Comparison of ENCODE assay signal across 9 cellular contexts in genomic region chr1:226661271-226661670, GRCh38.
A peak's percentile ranks its signal among the peaks of the same experiment; 100 is the strongest.
DNase-seq lines count a peak whose midpoint lies in the region; ATAC-seq and TF ChIP-seq lines count a peak whose summit lies in the region.
"Had no signal": no experiment of that assay in that cellular context is flagged by ENCODE, and none has a peak within 500 bp of the region (broad histone marks: within the 10 kb centered on the region; RNA-seq: fewer than 3 reads in every experiment).

No MANE protein-coding gene starts in this region.

- H3K4me1 ChIP-seq in hepatocyte (ENCODE audit: insufficient read depth) (peaks cover 39% of the 10 kb centered on the region), smooth muscle cell (ENCODE audit: low read depth) (peaks cover 44% of the 10 kb centered on the region)

- H3K9me3 Mint-ChIP-seq in IgD-negative memory B cell = no peaks in the 10 kb centered on the region
- no peaks in the 10 kb centered on the region for H3K9me3 Mint-ChIP-seq in activated CD8-positive, alpha-beta T cell treated with anti-CD3 and anti-CD28 coated beads, Interleukin-2, amount 10 ng/mL, durations not matched to agents 7 days and 5 days (ENCODE audit: insufficient read depth)

- H3K4me2 ChIP-seq in hepatocyte = no peak overlapping the region
- no peak overlapping the region for H3K4me2 ChIP-seq in smooth muscle cell

- H2AFZ ChIP-seq in hepatocyte (no peak overlapping the region), smooth muscle cell (ENCODE audit: low read depth) (no peak overlapping the region)

- peak overlapping the region; percentile 89 for H3K27ac ChIP-seq in hepatocyte
- peak overlapping the region; percentile 95 for H3K27ac ChIP-seq in smooth muscle cell (ENCODE audit: low read depth)

- H3K27ac Mint-ChIP-seq in IgD-negative memory B cell = peak overlapping the region; percentile 82 to 97 (median 96)
- peak overlapping the region; percentile 93 for H3K27ac Mint-ChIP-seq in activated CD8-positive, alpha-beta T cell treated with anti-CD3 and anti-CD28 coated beads, Interleukin-2, amount 10 ng/mL, durations not matched to agents 7 days and 5 days

- no peaks in the 10 kb centered on the region for H3K27me3 Mint-ChIP-seq in IgD-negative memory B cell
- no peaks in the 10 kb centered on the region for H3K27me3 Mint-ChIP-seq in activated CD8-positive, alpha-beta T cell treated with anti-CD3 and anti-CD28 coated beads, Interleukin-2, amount 10 ng/mL, durations not matched to agents 7 days and 5 days (ENCODE audit: low read depth)

- H3K79me2 ChIP-seq in hepatocyte (peaks cover 3% of the 10 kb centered on the region), smooth muscle cell (ENCODE audit: low read depth) (peaks cover 8% of the 10 kb centered on the region)

- peak overlapping the region; percentile 86 for H3K9ac ChIP-seq in smooth muscle cell (ENCODE audit: low read depth)

- POLR2A ChIA-PET in activated CD8-positive, alpha-beta T cell treated with anti-CD3 and anti-CD28 coated beads, Interleukin-2, amount 10 ng/mL, durations not matched to agents 7 days and 5 days (lab: Charles Lee) = interaction anchor here (0.6 to 3.6 kb wide), 3 partner anchors 13 to 125 kb away, joined by 3 to 17 read pairs (median 3); no protein-coding TSS in a partner anchor

- no peak for DNase-seq in activated CD8-positive, alpha-beta T cell treated with anti-CD3 and anti-CD28 coated beads, Interleukin-2, amount 10 ng/mL, durations not matched to agents 7 days and 5 days
- DNase-seq in hepatocyte (ENCODE audit: low spot score) = no peak
- no peak for DNase-seq in smooth muscle cell (lab: John Stamatoyannopoulos, UW; ENCODE audit: unreplicated experiment)
- DNase-seq in NCI-H748 (lab: John Stamatoyannopoulos, UW; ENCODE audit: unreplicated experiment) = no peak
- DNase-seq in NCI-H345 treated with DMSO at 0.1 percent for 48 hours (lab: John Stamatoyannopoulos, UW; ENCODE audit: unreplicated experiment) = no peak
- DNase-seq: NCI-H1930, small intestine had no signal

- WGBS in hepatocyte (ENCODE audit: low lambda C conversion rate, missing lambda C conversion rate) = 97% methylated on average over 2 of the region's 2 CpGs
- WGBS in smooth muscle cell (ENCODE audit: low lambda C conversion rate) = 92% methylated on average over 2 of the region's 2 CpGs

- peaks cover 33% of the 10 kb centered on the region for H3F3A ChIP-seq in smooth muscle cell (ENCODE audit: low read depth)

- CTCF ChIA-PET in activated CD8-positive, alpha-beta T cell treated with anti-CD3 and anti-CD28 coated beads, Interleukin-2, amount 10 ng/mL, durations not matched to agents 7 days and 5 days (lab: Charles Lee) = interaction anchor here (0.9 to 2.5 kb wide), 11 partner anchors 10 to 69 kb away, joined by 3 to 13 read pairs (median 4); no protein-coding TSS in a partner anchor

- H3K27me3 ChIP-seq in hepatocyte (no peaks in the 10 kb centered on the region), smooth muscle cell (ENCODE audit: low read depth) (no peaks in the 10 kb centered on the region)

- ATAC-seq in activated CD8-positive, alpha-beta T cell treated with anti-CD3 and anti-CD28 coated beads, Interleukin-2, amount 10 ng/mL, durations not matched to agents 7 days and 5 days = no peak
- ATAC-seq in GM18909 (IDR thresholded peaks at IDR 0.05; ENCODE audit: poor library complexity, unreplicated experiment) = no peak

- H3K4me3 ChIP-seq in hepatocyte = no peak overlapping the region
- H3K4me3 ChIP-seq in smooth muscle cell = no peak overlapping the region

- TF ChIP-seq CTCF in hepatocyte (IDR thresholded peaks at IDR 0.05; ENCODE audit: poor library complexity) (no peak), smooth muscle cell (IDR thresholded peaks at IDR 0.05; ENCODE audit: borderline replicate concordance, insufficient read depth, poor library complexity, severe bottlenecking) (no peak)

- H4K20me1 ChIP-seq in hepatocyte (ENCODE audit: insufficient read depth, poor library complexity, severe bottlenecking) (no peaks in the 10 kb centered on the region), smooth muscle cell (ENCODE audit: low read depth) (no peaks in the 10 kb centered on the region)

- H3K36me3 ChIP-seq in hepatocyte (replicated peaks; ENCODE audit: insufficient read depth, low read depth) (no peaks in the 10 kb centered on the region), smooth muscle cell (ENCODE audit: low read depth) (no peaks in the 10 kb centered on the region)

- H3K36me3 Mint-ChIP-seq in IgD-negative memory B cell = peaks cover 2% of the 10 kb centered on the region
- H3K36me3 Mint-ChIP-seq in activated CD8-positive, alpha-beta T cell treated with anti-CD3 and anti-CD28 coated beads, Interleukin-2, amount 10 ng/mL, durations not matched to agents 7 days and 5 days (ENCODE audit: low read depth) = peaks cover 37% of the 10 kb centered on the region

- H3K9me3 ChIP-seq in hepatocyte (ENCODE audit: low read depth) (no peaks in the 10 kb centered on the region), smooth muscle cell (replicated peaks; ENCODE audit: low read depth) (no peaks in the 10 kb centered on the region)

- H3K9me2 ChIP-seq in hepatocyte (replicated peaks; ENCODE audit: insufficient read depth) = no peaks in the 10 kb centered on the region

- H3K4me3 Mint-ChIP-seq in IgD-negative memory B cell = peak overlapping the region in 3 of 4 donors; percentile 57 to 79 (median 74)
- no peak overlapping the region for H3K4me3 Mint-ChIP-seq in activated CD8-positive, alpha-beta T cell treated with anti-CD3 and anti-CD28 coated beads, Interleukin-2, amount 10 ng/mL, durations not matched to agents 7 days and 5 days

- H3K4me1 Mint-ChIP-seq in IgD-negative memory B cell = peaks cover 65 to 81% (median 77%) of the 10 kb centered on the region in 3 donors
- H3K4me1 Mint-ChIP-seq in activated CD8-positive, alpha-beta T cell treated with anti-CD3 and anti-CD28 coated beads, Interleukin-2, amount 10 ng/mL, durations not matched to agents 7 days and 5 days (ENCODE audit: low read depth) = peaks cover 74% of the 10 kb centered on the region
